In genomic region chr10:122164815-122165491, GRCh38 we compare ENCODE assay signal across 11 cellular contexts.
DNase-seq lines count a peak whose midpoint lies in the region; ATAC-seq and TF ChIP-seq lines count a peak whose summit lies in the region.
"Had no signal": no experiment of that assay in that cellular context is flagged by ENCODE, and none has a peak within 500 bp of the region (broad histone marks: within the 10 kb centered on the region; RNA-seq: fewer than 3 reads in every experiment).

No MANE protein-coding gene starts in this region.

- H3K4me3 Mint-ChIP-seq in endodermal cell (peak overlapping the region; percentile 72), mesothelial cell of epicardium (peak overlapping the region; percentile 77)

- WGBS in endodermal cell (ENCODE audit: insufficient coverage in 1 of 2, insufficient read length in 1 of 2), 2 experiments = 41 to 54% methylated on average over 14 to 17 of the region's 17 CpGs

- peaks cover 12% of the 10 kb centered on the region for H3K27me3 Mint-ChIP-seq in endodermal cell (ENCODE audit: insufficient read depth)
- H3K27me3 Mint-ChIP-seq in mesothelial cell of epicardium (ENCODE audit: low read depth) = peaks cover 33% of the 10 kb centered on the region

- H3K36me3 Mint-ChIP-seq in endodermal cell (ENCODE audit: low read depth) (no peaks in the 10 kb centered on the region), mesothelial cell of epicardium (no peaks in the 10 kb centered on the region)

- H3K4me3 ChIP-seq in HUES48 (ENCODE audit: low read depth, low read length) (peak overlapping the region; percentile 78), endodermal cell (ENCODE audit: low read length) (peak overlapping the region; percentile 81)
- H3K4me3 ChIP-seq: ovary had no signal

- H3K4me1 ChIP-seq in HUES48 (ENCODE audit: control insufficient read depth, insufficient read depth, low read length) (peaks cover 40% of the 10 kb centered on the region), endodermal cell (ENCODE audit: control insufficient read depth, insufficient read depth, low read length) (peaks cover 11% of the 10 kb centered on the region), foreskin keratinocyte (peaks cover 5% of the 10 kb centered on the region)

- DNase-seq in ACHN (peak; percentile 76), endodermal cell (peak; percentile 62), mesothelial cell of epicardium (ENCODE audit: low spot score in 2 of 2, unreplicated experiment in 2 of 2) (no peak), cortex of kidney (lab: John Stamatoyannopoulos, UW) (no peak), posterior cingulate gyrus (no peak), foreskin keratinocyte (no peak)
- DNase-seq in activated CD4-positive, CD25-positive, alpha-beta regulatory T cell treated with anti-CD3 and anti-CD28 coated beads, Interleukin-2, amount 50 U/mL, for 72 hours = no peak
- DNase-seq: activated CD4-positive, alpha-beta T cell treated with anti-CD3 and anti-CD28 coated beads for 1 hour; activated effector memory CD4-positive, alpha-beta T cell treated with Interleukin-2 at 50 U/mL for 16 hours; ovary had no signal

- H3K9me3 Mint-ChIP-seq in endodermal cell = no peaks in the 10 kb centered on the region
- no peaks in the 10 kb centered on the region for H3K9me3 Mint-ChIP-seq in mesothelial cell of epicardium

- ATAC-seq in foreskin keratinocyte = no peak

- H3K27me3 ChIP-seq in HUES48 (ENCODE audit: control insufficient read depth, insufficient read depth, low read length) (no peaks in the 10 kb centered on the region; the same call in 1 of the 2 replicates), endodermal cell (ENCODE audit: control insufficient read depth, insufficient read depth, low read length, poor library complexity, severe bottlenecking) (peaks cover 8% of the 10 kb centered on the region), foreskin keratinocyte (peaks cover 5% of the 10 kb centered on the region)
- H3K27me3 ChIP-seq: ovary had no signal

- H3K9me3 ChIP-seq in HUES48 (ENCODE audit: control insufficient read depth, insufficient read depth, low read length) = no peaks in the 10 kb centered on the region
- H3K9me3 ChIP-seq in endodermal cell (ENCODE audit: control insufficient read depth, low read length) = no peaks in the 10 kb centered on the region
- H3K9me3 ChIP-seq: ovary had no signal

- peak overlapping the region; percentile 87 for H3K9ac ChIP-seq in HUES48 (ENCODE audit: low read depth, low read length)
- no peak overlapping the region for H3K9ac ChIP-seq in endodermal cell (ENCODE audit: extremely low read depth, low read length, poor library complexity, severe bottlenecking)

- H3K27ac Mint-ChIP-seq in endodermal cell (peak overlapping the region; percentile 85), mesothelial cell of epicardium (no peak overlapping the region)

- H3K4me1 Mint-ChIP-seq in endodermal cell (peaks cover 32% of the 10 kb centered on the region), mesothelial cell of epicardium (peaks cover 11% of the 10 kb centered on the region)

- in situ Hi-C loops in ACHN (cut with HindIII; ENCODE audit: low pct_ligation_motif_present, low pct_unique_long_range_greater_than_20kb, low sequenced_read_pairs) = no loop called here

- H3K36me3 ChIP-seq in HUES48 (ENCODE audit: control insufficient read depth, insufficient read depth, low read length) = 0 out of 2 replicates have a peak, but pooled peaks cover 8% of the 10 kb centered on the region
- no peaks in the 10 kb centered on the region for H3K36me3 ChIP-seq in endodermal cell (ENCODE audit: control insufficient read depth, insufficient read depth, low read length)
- H3K36me3 ChIP-seq: ovary had no signal

- intact Hi-C loops in posterior cingulate gyrus (cut with DNase I) = no loop called here

- H3K27ac ChIP-seq in HUES48 (ENCODE audit: low read depth, low read length) (no peak overlapping the region), endodermal cell (ENCODE audit: low read depth, low read length) (peak overlapping the region; percentile 92), foreskin keratinocyte (no peak overlapping the region)
- H3K27ac ChIP-seq: ovary had no signal

- TF ChIP-seq CTCF in endodermal cell (conservative IDR thresholded peaks at IDR 0.05) (no peak), mesothelial cell of epicardium (IDR thresholded peaks at IDR 0.05; ENCODE audit: unreplicated experiment) (no peak), foreskin keratinocyte (conservative IDR thresholded peaks at IDR 0.05) (no peak)

Comparison
In these comparisons a context has a peak if more than half of its experiments do, and no peak if none do; other contexts are left out.
1. DNase-seq: peak in ACHN (single experiment) and endodermal cell (single experiment); none in mesothelial cell of epicardium (0 of 2), cortex of kidney (single experiment), activated CD4-positive, CD25-positive, alpha-beta regulatory T cell treated with anti-CD3 and anti-CD28 coated beads, Interleukin-2, amount 50 U/mL, for 72 hours (single experiment), posterior cingulate gyrus (0 of 10) and foreskin keratinocyte (0 of 2).